Comparison of ENCODE assay signal across 21 cellular contexts in the genomic region with DNA sequence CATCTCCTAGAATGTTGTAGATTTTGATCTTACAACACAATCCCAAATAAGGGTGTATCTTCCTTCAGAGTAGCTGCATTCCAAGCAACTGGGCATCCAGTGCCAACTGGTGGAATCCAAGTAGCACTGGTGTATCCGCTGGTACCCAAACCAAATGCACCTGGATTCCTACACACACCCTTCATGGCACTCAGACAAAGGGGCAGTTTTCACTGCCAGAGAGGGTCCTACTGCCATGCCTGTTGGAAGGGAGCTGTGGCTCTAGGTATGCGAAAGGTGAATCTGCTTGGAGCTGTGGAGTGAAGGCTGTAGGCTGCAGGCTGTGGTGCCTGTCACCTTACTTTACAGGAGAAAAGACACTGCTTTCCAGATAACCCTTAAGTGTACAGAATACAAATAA. TPM values are rescaled to one million over a fixed set of nuclear protein-coding genes. Genes with fewer than 3 reads are reported as not detected.
"Had no signal": no experiment of that assay in that cellular context is flagged by ENCODE, and none has a peak within 500 bp of the region (broad histone marks: within the 10 kb centered on the region; RNA-seq: fewer than 3 reads in every experiment).

No MANE protein-coding gene starts in this region.

- H3K27me3 Mint-ChIP-seq: activated CD8-positive, alpha-beta memory T cell treated with anti-CD3 and anti-CD28 coated beads, Interleukin-2, amount 10 ng/mL, durations not matched to agents 7 days and 5 days; activated naive CD4-positive, alpha-beta T cell treated with anti-CD3 and anti-CD28 coated beads, Interleukin-2, amount 10 ng/mL, durations not matched to agents 7 days and 5 days; activated T-cell treated with anti-CD3 and anti-CD28 coated beads, Interleukin-2, amount 50 U/mL, for 24 hours; natural killer cell treated with Interleukin-12 subunit alpha and Interleukin-12 subunit beta and Interleukin-15 and Interleukin-18, amount 100 ng/mL, for 72 hours had no signal

- FAIRE-seq: kidney had no signal

- H3K4me1 ChIP-seq: prostate gland had no signal

- H3K4me3 ChIP-seq: ascending aorta, dorsolateral prefrontal cortex, prostate gland, tibial artery, uterus had no signal

- H3K9me3 ChIP-seq: ascending aorta, prostate gland, tibial artery, uterus had no signal

- ATAC-seq: activated CD8-positive, alpha-beta memory T cell treated with anti-CD3 and anti-CD28 coated beads, Interleukin-2, amount 10 ng/mL, durations not matched to agents 7 days and 5 days; esophagus mucosa; left ventricle myocardium superior; natural killer cell treated with Interleukin-12 subunit alpha and Interleukin-12 subunit beta and Interleukin-15 and Interleukin-18, amount 100 ng/mL, for 72 hours; right cardiac atrium; stimulated activated effector memory CD8-positive, alpha-beta T cell treated with anti-CD3 and anti-CD28 coated beads, Interleukin-12 subunit alpha, Interleukin-12 subunit beta, amount 100 ng/mL, for 72 hours had no signal

- H3K36me3 ChIP-seq: prostate gland, uterus had no signal

- H3K27ac ChIP-seq: prostate gland, tibial artery, uterus had no signal

- H3K4me3 Mint-ChIP-seq: activated CD8-positive, alpha-beta memory T cell treated with anti-CD3 and anti-CD28 coated beads, Interleukin-2, amount 10 ng/mL, durations not matched to agents 7 days and 5 days; activated naive CD4-positive, alpha-beta T cell treated with anti-CD3 and anti-CD28 coated beads, Interleukin-2, amount 10 ng/mL, durations not matched to agents 7 days and 5 days; activated T-cell treated with anti-CD3 and anti-CD28 coated beads, Interleukin-2, amount 50 U/mL, for 24 hours; natural killer cell treated with Interleukin-12 subunit alpha and Interleukin-12 subunit beta and Interleukin-15 and Interleukin-18, amount 100 ng/mL, for 72 hours; stimulated activated effector memory CD8-positive, alpha-beta T cell treated with anti-CD3 and anti-CD28 coated beads, Interleukin-12 subunit alpha, Interleukin-12 subunit beta, amount 100 ng/mL, for 72 hours had no signal

- H3K27me3 ChIP-seq: ascending aorta, dorsolateral prefrontal cortex, tibial artery, uterus had no signal

- H3K9me3 Mint-ChIP-seq: activated naive CD4-positive, alpha-beta T cell treated with anti-CD3 and anti-CD28 coated beads, Interleukin-2, amount 10 ng/mL, durations not matched to agents 7 days and 5 days; activated T-cell treated with anti-CD3 and anti-CD28 coated beads, Interleukin-2, amount 50 U/mL, for 24 hours; natural killer cell treated with Interleukin-12 subunit alpha and Interleukin-12 subunit beta and Interleukin-15 and Interleukin-18, amount 100 ng/mL, for 72 hours; stimulated activated effector memory CD8-positive, alpha-beta T cell treated with anti-CD3 and anti-CD28 coated beads, Interleukin-12 subunit alpha, Interleukin-12 subunit beta, amount 100 ng/mL, for 72 hours had no signal

- DNase-seq: activated CD4-positive, alpha-beta T cell treated with anti-CD3 and anti-CD28 coated beads, Interleukin-2, amount 50 U/mL, for 48 hours; activated CD4-positive, CD25-positive, alpha-beta regulatory T cell treated with anti-CD3 and anti-CD28 coated beads, Interleukin-2, amount 50 U/mL, for 72 hours; activated CD8-positive, alpha-beta memory T cell treated with anti-CD3 and anti-CD28 coated beads, Interleukin-2, amount 10 ng/mL, durations not matched to agents 7 days and 5 days; activated naive CD4-positive, alpha-beta T cell treated with anti-CD3 and anti-CD28 coated beads, Interleukin-2, amount 10 ng/mL, durations not matched to agents 7 days and 5 days; activated T-cell treated with anti-CD3 and anti-CD28 coated beads, Interleukin-2, amount 50 U/mL, for 24 hours; dorsolateral prefrontal cortex; hypothalamus; kidney; left ventricle myocardium superior; mesenchymal stem cell; nucleus accumbens; right cardiac atrium; stimulated activated CD4-positive, alpha-beta T cell treated with anti-CD3 and anti-CD28 coated beads, Interleukin-1b, Interleukin-23, amount 100 ng/mL, for 48 hours; tibial artery; uterus had no signal

- H3K27ac Mint-ChIP-seq: activated CD8-positive, alpha-beta memory T cell treated with anti-CD3 and anti-CD28 coated beads, Interleukin-2, amount 10 ng/mL, durations not matched to agents 7 days and 5 days; activated naive CD4-positive, alpha-beta T cell treated with anti-CD3 and anti-CD28 coated beads, Interleukin-2, amount 10 ng/mL, durations not matched to agents 7 days and 5 days; activated T-cell treated with anti-CD3 and anti-CD28 coated beads, Interleukin-2, amount 50 U/mL, for 24 hours; natural killer cell treated with Interleukin-12 subunit alpha and Interleukin-12 subunit beta and Interleukin-15 and Interleukin-18, amount 100 ng/mL, for 72 hours; stimulated activated effector memory CD8-positive, alpha-beta T cell treated with anti-CD3 and anti-CD28 coated beads, Interleukin-12 subunit alpha, Interleukin-12 subunit beta, amount 100 ng/mL, for 72 hours had no signal

- H3K4me1 Mint-ChIP-seq: activated CD8-positive, alpha-beta memory T cell treated with anti-CD3 and anti-CD28 coated beads, Interleukin-2, amount 10 ng/mL, durations not matched to agents 7 days and 5 days; activated naive CD4-positive, alpha-beta T cell treated with anti-CD3 and anti-CD28 coated beads, Interleukin-2, amount 10 ng/mL, durations not matched to agents 7 days and 5 days; stimulated activated effector memory CD8-positive, alpha-beta T cell treated with anti-CD3 and anti-CD28 coated beads, Interleukin-12 subunit alpha, Interleukin-12 subunit beta, amount 100 ng/mL, for 72 hours had no signal

RNA-seq across cellular contexts. Expression of a gene that starts 17.0 kb away (rescaled TPM):
- total RNA-seq: activated CD8-positive, alpha-beta memory T cell treated with anti-CD3 and anti-CD28 coated beads, Interleukin-2, amount 10 ng/mL, durations not matched to agents 7 days and 5 days; ascending aorta; esophagus mucosa; glomerular endothelial cell; kidney; left ventricle myocardium superior; natural killer cell treated with Interleukin-12 subunit alpha and Interleukin-12 subunit beta and Interleukin-15 and Interleukin-18, amount 100 ng/mL, for 72 hours; prostate gland; right cardiac atrium had no signal
- polyA plus RNA-seq: right cardiac atrium had no signal
